19 cellular contexts compared by ENCODE assay signal in the genomic region with DNA sequence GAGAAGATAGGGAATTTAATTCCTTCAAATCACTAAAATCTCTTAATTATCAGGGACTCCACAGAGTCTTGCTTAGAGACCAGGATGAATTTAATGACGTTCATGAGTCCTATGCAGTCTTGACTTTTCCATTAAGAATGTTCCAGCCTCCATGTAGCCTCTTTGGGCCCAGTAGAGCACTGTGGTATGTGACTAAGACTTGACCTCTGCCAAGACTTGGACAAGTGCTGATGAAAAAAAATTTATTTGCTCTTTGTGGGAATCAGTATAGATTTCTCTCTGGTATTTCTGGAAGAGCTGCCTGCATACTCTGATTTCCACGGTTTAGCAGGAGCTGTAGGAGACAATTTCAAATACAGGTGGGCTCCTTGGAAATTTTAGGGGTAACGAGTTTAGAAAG. TPM values are rescaled to one million over a fixed set of nuclear protein-coding genes. Genes with fewer than 3 reads are reported as not detected.
DNase-seq lines count a peak whose midpoint lies in the region; ATAC-seq lines count a peak whose summit lies in the region.
"Had no signal": no experiment of that assay in that cellular context is flagged by ENCODE, and none has a peak within 500 bp of the region (broad histone marks: within the 10 kb centered on the region; RNA-seq: fewer than 3 reads in every experiment).

No MANE protein-coding gene starts in this region.

- H3K27me3 Mint-ChIP-seq in activated naive CD4-positive, alpha-beta T cell treated with anti-CD3 and anti-CD28 coated beads for 36 hours (ENCODE audit: low read depth) = no peaks in the 10 kb centered on the region
- H3K27me3 Mint-ChIP-seq: B cell; CD4-positive, alpha-beta T cell had no signal

- no peak for ATAC-seq in HG03025 (IDR thresholded peaks at IDR 0.05; ENCODE audit: low FRiP score, unreplicated experiment)
- ATAC-seq: A549, SK-N-SH treated with all-trans-retinoic acid at 6 μM for 48 hours had no signal

- DNase-seq in EH (ENCODE audit: low read depth) (peak; percentile 85), M059J (ENCODE audit: low read depth) (peak; percentile 91), astrocyte of the hippocampus (ENCODE audit: low read depth, low spot score) (peak; percentile 58), iris pigment epithelial cell (ENCODE audit: low read depth) (peak; percentile 35), H4 (ENCODE audit: low spot score) (no peak), NCI-H2107 treated with DMSO at 0.1 percent for 48 hours (lab: John Stamatoyannopoulos, UW; ENCODE audit: unreplicated experiment) (no peak)
- DNase-seq in activated naive CD4-positive, alpha-beta T cell treated with anti-CD3 and anti-CD28 coated beads for 36 hours = no peak
- DNase-seq: CD4-positive, alpha-beta T cell; DMS79; KBM-7; NCI-H1092; NCI-H1694; NCI-H446 treated with DMSO at 0.1 percent for 48 hours; NCI-H748 treated with DMSO at 0.1 percent for 48 hours; Right ventricle myocardium superior had no signal

- intact Hi-C loops in activated naive CD4-positive, alpha-beta T cell treated with anti-CD3 and anti-CD28 coated beads for 36 hours (cut with micrococcal nuclease) = no loop called here

- no peak overlapping the region for H3K27ac Mint-ChIP-seq in activated naive CD4-positive, alpha-beta T cell treated with anti-CD3 and anti-CD28 coated beads for 36 hours
- H3K27ac Mint-ChIP-seq: B cell; CD4-positive, alpha-beta T cell had no signal

- no peaks in the 10 kb centered on the region for H3K36me3 Mint-ChIP-seq in activated naive CD4-positive, alpha-beta T cell treated with anti-CD3 and anti-CD28 coated beads for 36 hours (ENCODE audit: low read depth)

- CTCF ChIA-PET in activated naive CD4-positive, alpha-beta T cell treated with anti-CD3 and anti-CD28 coated beads for 36 hours (lab: Charles Lee) = no interaction called here

- H3K4me1 Mint-ChIP-seq in activated naive CD4-positive, alpha-beta T cell treated with anti-CD3 and anti-CD28 coated beads for 36 hours (ENCODE audit: low read depth) = no peaks in the 10 kb centered on the region
- H3K4me1 Mint-ChIP-seq: B cell had no signal

- H3K4me3 Mint-ChIP-seq in activated naive CD4-positive, alpha-beta T cell treated with anti-CD3 and anti-CD28 coated beads for 36 hours = no peak overlapping the region
- H3K4me3 Mint-ChIP-seq: B cell; CD4-positive, alpha-beta T cell had no signal

- peaks cover 2% of the 10 kb centered on the region for H3K9me3 Mint-ChIP-seq in activated naive CD4-positive, alpha-beta T cell treated with anti-CD3 and anti-CD28 coated beads for 36 hours
- H3K9me3 Mint-ChIP-seq: CD4-positive, alpha-beta T cell had no signal

RNA-seq across cellular contexts. Expression of gene CHRDL1, which starts 40.6 kb away (rescaled TPM):
- 177 and 249 TPM in 2 replicates for total RNA-seq in M059J (2014; rRNA removed; shearing (Covaris generic))
- total RNA-seq in H4 (2014; rRNA removed; shearing (Covaris generic)) = 0.16 and 1.2 TPM in 2 replicates
- not detected for total RNA-seq in activated naive CD4-positive, alpha-beta T cell treated with anti-CD3 and anti-CD28 coated beads for 36 hours
- total RNA-seq: B cell; CD4-positive, alpha-beta T cell had no signal

Comparison
In these comparisons a context has a peak if more than half of its experiments do, and no peak if none do; other contexts are left out.
1. DNase-seq: peak in EH (single experiment), M059J (single experiment), astrocyte of the hippocampus (single experiment) and iris pigment epithelial cell (single experiment); none in H4 (single experiment), activated naive CD4-positive, alpha-beta T cell treated with anti-CD3 and anti-CD28 coated beads for 36 hours (single experiment) and NCI-H2107 treated with DMSO at 0.1 percent for 48 hours (single experiment).
2. RNA of gene CHRDL1, which starts 40.6 kb away (total RNA-seq): 177 to 249 TPM in M059J; 0.16 to 1.2 TPM in H4 and not detected in activated naive CD4-positive, alpha-beta T cell treated with anti-CD3 and anti-CD28 coated beads for 36 hours; every median in the first group is over 10 times any median in the second.